8 cellular contexts compared by ENCODE assay signal in genomic region chr1:151693057-151693651, GRCh38.
DNase-seq lines count a peak whose midpoint lies in the region; ATAC-seq, FAIRE-seq and TF ChIP-seq lines count a peak whose summit lies in the region.

No MANE protein-coding gene starts in this region.

- H3K4me3 ChIP-seq in GM06990 (replicated peaks; ENCODE audit: low read depth, low read length): no peak overlapping the region

- H3K36me3 ChIP-seq in GM06990 (ENCODE audit: control insufficient read depth, insufficient read depth, low read length): peaks cover 4% of the 10 kb centered on the region

- FAIRE-seq in GM19239 (lab: Jason Lieb, UNC): no peak

- no peaks in the 10 kb centered on the region for H3K27me3 ChIP-seq in GM06990 (replicated peaks; ENCODE audit: control insufficient read depth, insufficient read depth, low read length)

- ATAC-seq in HG02610 (IDR thresholded peaks at IDR 0.05; ENCODE audit: unreplicated experiment): no peak
- no peak for ATAC-seq in HG03432 (IDR thresholded peaks at IDR 0.05; ENCODE audit: unreplicated experiment)

- TF ChIP-seq CTCF in GM06990 (IDR thresholded peaks at IDR 0.05; ENCODE audit: insufficient read depth, low read length, poor library complexity, severe bottlenecking): peak; percentile 70

- DNase-seq in GM06990 (ENCODE audit: extremely low read depth, insufficient read length) (no peak), NCI-H1417 treated with DMSO at 0.1 percent for 48 hours (lab: John Stamatoyannopoulos, UW) (peak; percentile 3), amniotic epithelial cell (ENCODE audit: low read depth) (peak; percentile 41), kidney tubule cell (ENCODE audit: low spot score) (peak; percentile 47), GM19239 (ENCODE audit: insufficient read length, low spot score) (no peak)
- DNase-seq in activated T-cell treated with anti-CD3 and anti-CD28 coated beads, Interleukin-2, amount 50 U/mL, for 48 hours: no peak

Comparison
In these comparisons a context has a peak if more than half of its experiments do, and no peak if none do; other contexts are left out.
1. DNase-seq: peak in NCI-H1417 treated with DMSO at 0.1 percent for 48 hours (single experiment), amniotic epithelial cell (single experiment) and kidney tubule cell (single experiment); none in GM06990 (single experiment), GM19239 (single experiment) and activated T-cell treated with anti-CD3 and anti-CD28 coated beads, Interleukin-2, amount 50 U/mL, for 48 hours (0 of 2).